In the genomic region with DNA sequence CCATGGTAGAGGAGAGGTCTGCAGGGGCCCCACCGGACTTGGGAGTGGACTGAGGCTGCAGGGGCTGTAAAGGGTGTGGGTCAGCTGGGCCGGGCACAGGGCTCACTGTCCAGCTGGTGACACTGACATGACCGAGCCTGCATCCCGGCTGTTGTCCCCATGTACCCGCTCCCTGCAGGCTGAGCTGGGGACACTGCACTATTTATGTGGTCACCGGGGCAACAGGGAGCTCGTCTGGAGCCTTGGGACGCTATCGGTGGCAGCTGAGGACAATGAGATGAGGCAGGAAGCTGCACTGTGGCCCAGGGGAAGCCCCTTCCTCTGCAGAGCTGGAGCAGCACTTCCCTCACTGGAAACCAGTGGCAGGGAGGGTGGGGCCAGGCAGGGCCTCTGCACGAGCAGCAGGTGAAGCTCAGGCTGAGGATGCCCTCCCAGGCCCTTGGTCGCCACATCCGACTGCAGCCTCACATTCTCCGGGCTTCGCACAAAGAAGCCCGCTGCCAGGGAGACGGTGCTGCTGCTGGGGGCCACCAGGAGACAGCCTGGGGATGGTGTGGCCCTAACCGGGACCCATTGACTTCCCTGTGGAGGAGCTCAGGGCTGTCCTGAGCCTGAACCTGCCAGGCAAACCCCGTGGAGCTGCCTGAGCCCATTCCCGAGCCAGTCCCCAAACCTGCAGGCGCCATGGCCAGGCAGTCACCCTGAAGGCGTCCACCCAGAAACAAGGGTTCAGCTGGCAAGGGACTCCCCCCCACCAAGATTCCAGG, we compare ENCODE assay signal across 10 cellular contexts. TPM values are rescaled to one million over a fixed set of nuclear protein-coding genes. Genes with fewer than 3 reads are reported as not detected.
DNase-seq lines count a peak whose midpoint lies in the region; TF ChIP-seq lines count a peak whose summit lies in the region.
"Had no signal": no experiment of that assay in that cellular context is flagged by ENCODE, and none has a peak within 500 bp of the region (broad histone marks: within the 10 kb centered on the region; RNA-seq: fewer than 3 reads in every experiment).

No MANE protein-coding gene starts in this region.

- H3K36me3 ChIP-seq in mesodermal cell (ENCODE audit: control insufficient read depth, insufficient read depth, low read length) (no peaks in the 10 kb centered on the region), GM23248 (ENCODE audit: low read depth) (no peaks in the 10 kb centered on the region)
- H3K36me3 ChIP-seq: HAP-1 had no signal

- H3F3A ChIP-seq in GM23248 (ENCODE audit: insufficient read depth): no peaks in the 10 kb centered on the region

- H3K4me2 ChIP-seq in GM23248 (ENCODE audit: unreplicated experiment): no peak overlapping the region

- no peaks in the 10 kb centered on the region for H4K20me1 ChIP-seq in GM23248 (ENCODE audit: insufficient read depth)

- H2AFZ ChIP-seq in GM23248: no peak overlapping the region

- in situ Hi-C loops in GM23248 (cut with MboI): no loop called here

- no peak overlapping the region for H3K9ac ChIP-seq in GM23248

- no peaks in the 10 kb centered on the region for H3K79me2 ChIP-seq in GM23248 (ENCODE audit: insufficient read depth)

- peak overlapping the region; percentile 50 for H3K4me3 ChIP-seq in coronary artery
- H3K4me3 ChIP-seq in mesodermal cell (ENCODE audit: extremely low read depth, insufficient read depth, low read length, poor library complexity, severe bottlenecking): no peak overlapping the region
- no peak overlapping the region for H3K4me3 ChIP-seq in GM23248
- H3K4me3 ChIP-seq: HAP-1 had no signal

- no peaks in the 10 kb centered on the region for H3K9me2 ChIP-seq in GM23248 (ENCODE audit: insufficient read depth)

- peak overlapping the region in 1 of 2 donors; percentile 69 for H3K27ac ChIP-seq in coronary artery
- peak overlapping the region; percentile 62 for H3K27ac ChIP-seq in mesodermal cell (ENCODE audit: low read depth, low read length, severe bottlenecking)
- H3K27ac ChIP-seq in GM23248: no peak overlapping the region

- DNase-seq in AG20443 (ENCODE audit: low spot score): peak; percentile 21
- peak; percentile 3 for DNase-seq in NCI-H1436 treated with DMSO at 0.1 percent for 48 hours (lab: John Stamatoyannopoulos, UW)
- peak; percentile 74 for DNase-seq in coronary artery (ENCODE audit: low spot score)
- no peak for DNase-seq in HCEC 1CT
- no peak for DNase-seq in SIG-M5 treated with dmso at 0.1 percent for 504 hours (lab: John Stamatoyannopoulos, UW; ENCODE audit: unreplicated experiment)
- no peak for DNase-seq in GM23248
- DNase-seq in HuH-7 (ENCODE audit: low spot score): no peak
- DNase-seq: NCI-H1092 treated with DMSO at 0.1 percent for 48 hours had no signal

- H3K9me3 ChIP-seq in mesodermal cell (ENCODE audit: control insufficient read depth, low read length): no peaks in the 10 kb centered on the region
- no peaks in the 10 kb centered on the region for H3K9me3 ChIP-seq in GM23248 (ENCODE audit: low read depth)
- H3K9me3 ChIP-seq: HAP-1 had no signal

- no peaks in the 10 kb centered on the region for H3K4me1 ChIP-seq in mesodermal cell (ENCODE audit: control insufficient read depth, insufficient read depth, low read length, poor library complexity, severe bottlenecking)
- H3K4me1 ChIP-seq in GM23248 (ENCODE audit: insufficient read depth): no peaks in the 10 kb centered on the region
- H3K4me1 ChIP-seq: HAP-1 had no signal

- H3K27me3 ChIP-seq in GM23248 (replicated peaks; ENCODE audit: insufficient read depth): peaks cover 18% of the 10 kb centered on the region

- no peak for TF ChIP-seq CTCF in coronary artery (IDR thresholded peaks at IDR 0.05)

- WGBS in mesodermal cell (ENCODE audit: insufficient coverage in 2 of 2), 2 experiments: 72 to 78% methylated on average over 20 to 21 of the region's 21 CpGs
- 49 to 51% methylated on average over 20 to 21 of the region's 21 CpGs for WGBS in GM23248 (ENCODE audit: low coverage in 1 of 2, low lambda C conversion rate in 2 of 2, missing lambda C conversion rate in 2 of 2), 2 experiments

RNA-seq across cellular contexts. Expression of gene ZDHHC11B, which starts 26.4 kb away (rescaled TPM):
- polyA plus RNA-seq in mesodermal cell (2013, experiment 1 of 2): 0.55 TPM
- 0.71 TPM for polyA plus RNA-seq in mesodermal cell (2013, experiment 2 of 2)
- not detected in 2 replicates for total RNA-seq in GM23248 (2014; rRNA removed; shearing (Covaris generic))
- polyA plus RNA-seq in GM23248 (2016; fragmentation: Nextera tagmentation; extraction: Ambion mirVana): not detected in 2 replicates

Comparison
In these comparisons a context has a peak if more than half of its experiments do, and no peak if none do; other contexts are left out.
1. DNase-seq: peak in AG20443 (single experiment), NCI-H1436 treated with DMSO at 0.1 percent for 48 hours (single experiment) and coronary artery (single experiment); none in HCEC 1CT (single experiment), SIG-M5 treated with dmso at 0.1 percent for 504 hours (single experiment), GM23248 (single experiment) and HuH-7 (single experiment).